Comparison of ENCODE assay signal across 18 cellular contexts in genomic region chr12:92424338-92424737, GRCh38.
DNase-seq lines count a peak whose midpoint lies in the region; ATAC-seq and TF ChIP-seq lines count a peak whose summit lies in the region.
"Had no signal": no experiment of that assay in that cellular context is flagged by ENCODE, and none has a peak within 500 bp of the region (broad histone marks: within the 10 kb centered on the region; RNA-seq: fewer than 3 reads in every experiment).

No MANE protein-coding gene starts in this region.

- intact Hi-C loops in posterior vena cava (cut with DNase I), result no loop called here
- intact Hi-C loops in CD4-positive, alpha-beta memory T cell (cut with micrococcal nuclease), result no loop called here

- peaks cover 0 to 18% (median 8%) of the 10 kb centered on the region in 4 donors for H3K4me1 Mint-ChIP-seq in CD4-positive, alpha-beta memory T cell

- H3K27me3 ChIP-seq in adipocyte (replicated peaks; ENCODE audit: control insufficient read depth, insufficient read depth, low read length) (no peaks in the 10 kb centered on the region), smooth muscle cell (ENCODE audit: low read depth) (no peaks in the 10 kb centered on the region)
- no peaks in the 10 kb centered on the region for H3K27me3 ChIP-seq in CD4-positive, alpha-beta memory T cell (ENCODE audit: insufficient read depth, low read length)
- H3K27me3 ChIP-seq: thyroid gland had no signal

- no peaks in the 10 kb centered on the region for H3K27me3 Mint-ChIP-seq in CD4-positive, alpha-beta memory T cell
- H3K27me3 Mint-ChIP-seq: activated CD4-positive, alpha-beta T cell treated with anti-CD3 and anti-CD28 coated beads for 36 hours; naive thymus-derived CD4-positive, alpha-beta T cell had no signal

- no peaks in the 10 kb centered on the region for H3F3A ChIP-seq in smooth muscle cell (ENCODE audit: low read depth)

- no peak for ATAC-seq in GM18517 (IDR thresholded peaks at IDR 0.05; ENCODE audit: unreplicated experiment)
- ATAC-seq: activated CD4-positive, alpha-beta T cell treated with anti-CD3 and anti-CD28 coated beads for 36 hours; naive thymus-derived CD4-positive, alpha-beta T cell had no signal

- peaks cover 0 to 13% (median 0%) of the 10 kb centered on the region in 8 donors for H3K9me3 Mint-ChIP-seq in CD4-positive, alpha-beta memory T cell

- H3K27ac ChIP-seq in smooth muscle cell (ENCODE audit: low read depth), result no peak overlapping the region
- no peak overlapping the region for H3K27ac ChIP-seq in CD4-positive, alpha-beta memory T cell (ENCODE audit: low read depth, low read length)

- no peak overlapping the region for H3K4me2 ChIP-seq in smooth muscle cell

- H3K4me1 ChIP-seq in adipocyte (ENCODE audit: control insufficient read depth, insufficient read depth, low read length), result peaks cover 9% of the 10 kb centered on the region
- H3K4me1 ChIP-seq in smooth muscle cell (ENCODE audit: low read depth), result no peaks in the 10 kb centered on the region
- H3K4me1 ChIP-seq in CD4-positive, alpha-beta memory T cell (ENCODE audit: insufficient read depth, low read length), result peaks cover 3% of the 10 kb centered on the region
- H3K4me1 ChIP-seq: Caco-2 had no signal

- no peak for TF ChIP-seq CTCF in foreskin fibroblast (IDR thresholded peaks at IDR 0.05; ENCODE audit: low read depth, low read length)
- TF ChIP-seq CTCF in smooth muscle cell (IDR thresholded peaks at IDR 0.05; ENCODE audit: borderline replicate concordance, insufficient read depth, poor library complexity, severe bottlenecking), result no peak

- H3K9ac ChIP-seq in adipocyte (ENCODE audit: low read length) (no peak overlapping the region), smooth muscle cell (ENCODE audit: low read depth) (no peak overlapping the region)

- 64% methylated on average over 4 of the region's 4 CpGs for WGBS in smooth muscle cell (ENCODE audit: low lambda C conversion rate)

- H3K36me3 ChIP-seq in adipocyte (ENCODE audit: control insufficient read depth, insufficient read depth, low read length, severe bottlenecking), result no peaks in the 10 kb centered on the region
- no peaks in the 10 kb centered on the region for H3K36me3 ChIP-seq in smooth muscle cell (ENCODE audit: low read depth)
- no peaks in the 10 kb centered on the region for H3K36me3 ChIP-seq in CD4-positive, alpha-beta memory T cell (ENCODE audit: insufficient read depth, low read length)
- H3K36me3 ChIP-seq: thyroid gland had no signal

- no peak overlapping the region for H3K27ac Mint-ChIP-seq in CD4-positive, alpha-beta memory T cell
- H3K27ac Mint-ChIP-seq: activated CD4-positive, alpha-beta T cell treated with anti-CD3 and anti-CD28 coated beads for 36 hours had no signal

- no peaks in the 10 kb centered on the region for H3K79me2 ChIP-seq in smooth muscle cell (ENCODE audit: low read depth)

- no peaks in the 10 kb centered on the region for H4K20me1 ChIP-seq in smooth muscle cell (ENCODE audit: low read depth)

- POLR2A ChIA-PET in CD4-positive, alpha-beta memory T cell (lab: Charles Lee; ENCODE audit: partially characterized antibody), result interaction anchor here (1.0 kb wide), 1 partner anchor 16 kb away, joined by 4 read pairs; no protein-coding TSS in a partner anchor

- H3K9me3 ChIP-seq in adipocyte (ENCODE audit: control insufficient read depth, low read length), result no peaks in the 10 kb centered on the region
- H3K9me3 ChIP-seq in smooth muscle cell (replicated peaks; ENCODE audit: low read depth), result no peaks in the 10 kb centered on the region
- no peaks in the 10 kb centered on the region for H3K9me3 ChIP-seq in CD4-positive, alpha-beta memory T cell (ENCODE audit: control insufficient read depth in 1 of 2, low read length in 2 of 2)
- H3K9me3 ChIP-seq: Caco-2, thyroid gland had no signal

- DNase-seq in HT1080 (ENCODE audit: low read depth) (peak; percentile 45), adipocyte (ENCODE audit: low read depth) (peak; percentile 42), foreskin fibroblast (peak; percentile 74 to 83), smooth muscle cell (lab: John Stamatoyannopoulos, UW; ENCODE audit: unreplicated experiment) (no peak), posterior vena cava (ENCODE audit: low spot score) (no peak), HT-29 (ENCODE audit: low spot score) (no peak)
- no peak for DNase-seq in CD4-positive, alpha-beta memory T cell
- DNase-seq: activated CD4-positive, alpha-beta T cell treated with anti-CD3 and anti-CD28 coated beads for 36 hours; Caco-2; erythroblast; kidney glomerular epithelial cell; naive thymus-derived CD4-positive, alpha-beta T cell; NCI-H1930; SW 1271; thyroid gland had no signal

- H3K4me3 Mint-ChIP-seq in CD4-positive, alpha-beta memory T cell, result no peak overlapping the region
- H3K4me3 Mint-ChIP-seq: activated CD4-positive, alpha-beta T cell treated with anti-CD3 and anti-CD28 coated beads for 36 hours had no signal

- H2AFZ ChIP-seq in smooth muscle cell (ENCODE audit: low read depth), result peak overlapping the region; percentile 34

- H3K36me3 Mint-ChIP-seq in CD4-positive, alpha-beta memory T cell, result no peaks in the 10 kb centered on the region
- H3K36me3 Mint-ChIP-seq: brain had no signal

- CTCF ChIA-PET in CD4-positive, alpha-beta memory T cell (lab: Charles Lee; ENCODE audit: partially characterized antibody), result no interaction called here

- H3K4me3 ChIP-seq in adipocyte (ENCODE audit: low read length) (no peak overlapping the region), foreskin fibroblast (ENCODE audit: low read depth in 1 of 2, low read length in 2 of 2) (no peak overlapping the region), smooth muscle cell (no peak overlapping the region)
- no peak overlapping the region for H3K4me3 ChIP-seq in CD4-positive, alpha-beta memory T cell (ENCODE audit: low read length in 2 of 2)
- H3K4me3 ChIP-seq: skin epidermis, thyroid gland had no signal

Comparison
In these comparisons a context has a peak if more than half of its experiments do, and no peak if none do; other contexts are left out.
1. DNase-seq: peak in HT1080 (single experiment), adipocyte (single experiment) and foreskin fibroblast (2 of 2); none in smooth muscle cell (single experiment), posterior vena cava (single experiment), HT-29 (single experiment) and CD4-positive, alpha-beta memory T cell (0 of 5).